Comparison of ENCODE assay signal across 7 cellular contexts in the genomic region with DNA sequence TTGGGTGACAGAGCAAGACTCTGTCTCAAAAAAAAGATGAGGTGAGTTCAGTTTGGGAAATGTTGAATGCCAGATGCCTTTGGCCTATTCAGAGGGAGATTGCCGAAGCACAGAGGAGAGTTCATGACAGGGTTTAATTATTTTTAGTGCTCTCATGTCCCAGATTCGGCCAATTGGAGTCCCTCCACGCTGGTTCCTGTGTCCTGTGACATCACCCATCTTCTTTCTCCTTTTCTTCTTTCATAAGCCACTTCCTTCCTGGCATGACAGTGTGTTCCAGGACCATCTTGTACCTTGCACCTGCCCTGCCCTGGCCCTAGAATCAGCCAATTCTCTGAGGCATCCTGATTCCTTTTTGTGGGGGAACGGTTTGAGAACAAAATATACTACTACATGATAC. TPM values are rescaled to one million over a fixed set of nuclear protein-coding genes. Genes with fewer than 3 reads are reported as not detected.
DNase-seq lines count a peak whose midpoint lies in the region; ATAC-seq and TF ChIP-seq lines count a peak whose summit lies in the region.
"Not testable (repeated sequence)": the region's sequence is repeated elsewhere in the genome, so short reads cannot be mapped to it uniquely, and the experiment has no call there.

No MANE protein-coding gene starts in this region.

- H3K4me3 Mint-ChIP-seq in CD4-positive, alpha-beta T cell; T-helper 17 cell; activated CD8-positive, alpha-beta T cell treated with anti-CD3 and anti-CD28 coated beads, Interleukin-2, amount 10 ng/mL, durations not matched to agents 7 days and 5 days; effector memory CD8-positive, alpha-beta T cell; natural killer cell: not testable (repeated sequence)

- POLR2A ChIA-PET in CD4-positive, alpha-beta T cell (lab: Charles Lee); activated CD8-positive, alpha-beta T cell treated with anti-CD3 and anti-CD28 coated beads, Interleukin-2, amount 10 ng/mL, durations not matched to agents 7 days and 5 days (lab: Charles Lee): not testable (repeated sequence)

- not testable (repeated sequence) for H3K27me3 Mint-ChIP-seq in CD4-positive, alpha-beta T cell; T-helper 17 cell; activated CD8-positive, alpha-beta T cell treated with anti-CD3 and anti-CD28 coated beads, Interleukin-2, amount 10 ng/mL, durations not matched to agents 7 days and 5 days (ENCODE audit: low read depth); effector memory CD8-positive, alpha-beta T cell; natural killer cell (ENCODE audit: low read depth in 2 of 2)

- CTCF ChIA-PET in CD4-positive, alpha-beta T cell (lab: Charles Lee); activated CD8-positive, alpha-beta T cell treated with anti-CD3 and anti-CD28 coated beads, Interleukin-2, amount 10 ng/mL, durations not matched to agents 7 days and 5 days (lab: Charles Lee): not testable (repeated sequence)

- not testable (repeated sequence) for H3K36me3 Mint-ChIP-seq in CD4-positive, alpha-beta T cell (ENCODE audit: low read depth); T-helper 17 cell (ENCODE audit: low read depth); activated CD8-positive, alpha-beta T cell treated with anti-CD3 and anti-CD28 coated beads, Interleukin-2, amount 10 ng/mL, durations not matched to agents 7 days and 5 days (ENCODE audit: low read depth); activated naive CD4-positive, alpha-beta T cell treated with anti-CD3 and anti-CD28 coated beads, Interleukin-2, amount 50 U/mL, for 72 hours; effector memory CD8-positive, alpha-beta T cell (ENCODE audit: insufficient read depth); natural killer cell

- not testable (repeated sequence) for H3K4me1 Mint-ChIP-seq in CD4-positive, alpha-beta T cell (ENCODE audit: low read depth); T-helper 17 cell; activated CD8-positive, alpha-beta T cell treated with anti-CD3 and anti-CD28 coated beads, Interleukin-2, amount 10 ng/mL, durations not matched to agents 7 days and 5 days (ENCODE audit: low read depth); effector memory CD8-positive, alpha-beta T cell (ENCODE audit: low read depth in 2 of 2); natural killer cell

- not testable (repeated sequence) for DNase-seq in CD4-positive, alpha-beta T cell; T-helper 17 cell; activated CD8-positive, alpha-beta T cell treated with anti-CD3 and anti-CD28 coated beads, Interleukin-2, amount 10 ng/mL, durations not matched to agents 7 days and 5 days; activated naive CD4-positive, alpha-beta T cell treated with anti-CD3 and anti-CD28 coated beads, Interleukin-2, amount 50 U/mL, for 72 hours (ENCODE audit: low spot score in 2 of 2); effector memory CD8-positive, alpha-beta T cell; natural killer cell; stimulated activated naive CD8-positive, alpha-beta T cell treated with anti-CD3 and anti-CD28 coated beads, Interleukin-15, Interleukin-2, amounts not matched to agents 100 U/mL and 50 U/mL, for 24 hours

- intact Hi-C loops in CD4-positive, alpha-beta T cell (cut with DNase I, micrococcal nuclease); natural killer cell (cut with micrococcal nuclease): not testable (repeated sequence)

- peak; percentile 51 for ATAC-seq in CD4-positive, alpha-beta T cell (ENCODE audit: poor library complexity)
- ATAC-seq in T-helper 17 cell (peak; percentile 57), natural killer cell (peak in 2 of 3 donors; percentile 16 to 47)
- ATAC-seq in activated CD8-positive, alpha-beta T cell treated with anti-CD3 and anti-CD28 coated beads, Interleukin-2, amount 10 ng/mL, durations not matched to agents 7 days and 5 days = peak; percentile 63
- peak; percentile 37 to 82 for ATAC-seq in activated naive CD4-positive, alpha-beta T cell treated with anti-CD3 and anti-CD28 coated beads, Interleukin-2, amount 50 U/mL, for 72 hours
- peak; percentile 59 for ATAC-seq in effector memory CD8-positive, alpha-beta T cell (replicated peaks)
- ATAC-seq in stimulated activated naive CD8-positive, alpha-beta T cell treated with anti-CD3 and anti-CD28 coated beads, Interleukin-15, Interleukin-2, amounts not matched to agents 100 U/mL and 50 U/mL, for 24 hours = peak; percentile 28

- not testable (repeated sequence) for H3K27me3 ChIP-seq in CD4-positive, alpha-beta T cell (ENCODE audit: control insufficient read depth, insufficient read depth, low read length)

- TF ChIP-seq CTCF in CD4-positive, alpha-beta T cell (IDR thresholded peaks at IDR 0.05); natural killer cell (IDR thresholded peaks at IDR 0.05): not testable (repeated sequence)

- H3K9me3 ChIP-seq in CD4-positive, alpha-beta T cell (ENCODE audit: control insufficient read depth, low read length); T-helper 17 cell (ENCODE audit: control insufficient read depth, low read length, poor library complexity, severe bottlenecking): not testable (repeated sequence)

- not testable (repeated sequence) for H3K9me3 Mint-ChIP-seq in CD4-positive, alpha-beta T cell; activated CD8-positive, alpha-beta T cell treated with anti-CD3 and anti-CD28 coated beads, Interleukin-2, amount 10 ng/mL, durations not matched to agents 7 days and 5 days (ENCODE audit: insufficient read depth); activated naive CD4-positive, alpha-beta T cell treated with anti-CD3 and anti-CD28 coated beads, Interleukin-2, amount 50 U/mL, for 72 hours; effector memory CD8-positive, alpha-beta T cell; natural killer cell

- not testable (repeated sequence) for H3K27ac ChIP-seq in CD4-positive, alpha-beta T cell (ENCODE audit: low read depth, low read length)

- H3K27ac Mint-ChIP-seq in CD4-positive, alpha-beta T cell; T-helper 17 cell; activated CD8-positive, alpha-beta T cell treated with anti-CD3 and anti-CD28 coated beads, Interleukin-2, amount 10 ng/mL, durations not matched to agents 7 days and 5 days; activated naive CD4-positive, alpha-beta T cell treated with anti-CD3 and anti-CD28 coated beads, Interleukin-2, amount 50 U/mL, for 72 hours; effector memory CD8-positive, alpha-beta T cell; natural killer cell: not testable (repeated sequence)

RNA-seq across cellular contexts. Expression of gene SULT1A4, which starts 12.4 kb away (rescaled TPM):
- total RNA-seq in CD4-positive, alpha-beta T cell = 1 to 10 TPM in 1 of 2 experiments, under 1 TPM in 1; 0.59 to 1.1 TPM
- total RNA-seq in T-helper 17 cell (1 to 10 TPM; 1.0 to 1.7 TPM), natural killer cell (1 to 10 TPM; 1.6 to 2.8 (median 2.7) TPM)
- 1 to 10 TPM; 4.3 to 5.9 TPM for total RNA-seq in activated CD8-positive, alpha-beta T cell treated with anti-CD3 and anti-CD28 coated beads, Interleukin-2, amount 10 ng/mL, durations not matched to agents 7 days and 5 days
- 1 to 10 TPM; 2.6 to 5.2 TPM for total RNA-seq in activated naive CD4-positive, alpha-beta T cell treated with anti-CD3 and anti-CD28 coated beads, Interleukin-2, amount 50 U/mL, for 72 hours

RNA-seq across cellular contexts. Expression of gene SLX1B, which starts 17.7 kb away (rescaled TPM):
- total RNA-seq in CD4-positive, alpha-beta T cell = 10 to 100 TPM; 18.8 to 21.2 TPM
- 10 to 100 TPM; 29.7 to 31.9 TPM for total RNA-seq in T-helper 17 cell
- 10 to 100 TPM; 49.2 to 68.4 TPM for total RNA-seq in activated CD8-positive, alpha-beta T cell treated with anti-CD3 and anti-CD28 coated beads, Interleukin-2, amount 10 ng/mL, durations not matched to agents 7 days and 5 days
- total RNA-seq in activated naive CD4-positive, alpha-beta T cell treated with anti-CD3 and anti-CD28 coated beads, Interleukin-2, amount 50 U/mL, for 72 hours = 10 to 100 TPM; 73.8 to 96.1 TPM
- 10 to 100 TPM in 1 of 3 donors, 1 to 10 TPM in 2; 9.0 to 12.8 (median 9.8) TPM for total RNA-seq in natural killer cell

RNA-seq across cellular contexts. Expression of gene BOLA2, which starts 17.9 kb away (rescaled TPM):
- total RNA-seq in CD4-positive, alpha-beta T cell = 1 to 10 TPM; 6.2 to 8.9 TPM
- total RNA-seq in T-helper 17 cell (10 to 100 TPM in 1 of 2 donors, 1 to 10 TPM in 1; 9.3 to 11.0 TPM), natural killer cell (10 to 100 TPM in 2 of 3 donors, 1 to 10 TPM in 1; 8.1 to 17.0 (median 13.3) TPM)
- 10 to 100 TPM; 10.9 to 12.9 TPM for total RNA-seq in activated CD8-positive, alpha-beta T cell treated with anti-CD3 and anti-CD28 coated beads, Interleukin-2, amount 10 ng/mL, durations not matched to agents 7 days and 5 days
- total RNA-seq in activated naive CD4-positive, alpha-beta T cell treated with anti-CD3 and anti-CD28 coated beads, Interleukin-2, amount 50 U/mL, for 72 hours = 10 to 100 TPM; 14.3 to 25.5 TPM

RNA-seq across cellular contexts. Expression of gene NPIPB12, which starts 34.1 kb away (rescaled TPM):
- total RNA-seq in CD4-positive, alpha-beta T cell = 10 to 100 TPM; 83.2 to 86.4 TPM
- 100 to 1,000 TPM; 124 to 164 TPM for total RNA-seq in T-helper 17 cell
- total RNA-seq in activated CD8-positive, alpha-beta T cell treated with anti-CD3 and anti-CD28 coated beads, Interleukin-2, amount 10 ng/mL, durations not matched to agents 7 days and 5 days = 10 to 100 TPM; 80.9 to 87.4 TPM
- total RNA-seq in activated naive CD4-positive, alpha-beta T cell treated with anti-CD3 and anti-CD28 coated beads, Interleukin-2, amount 50 U/mL, for 72 hours = 10 to 100 TPM; 80.4 to 93.3 TPM
- 100 to 1,000 TPM; 123 to 241 (median 208) TPM for total RNA-seq in natural killer cell
